17 cellular contexts compared by ENCODE assay signal in the genomic region with DNA sequence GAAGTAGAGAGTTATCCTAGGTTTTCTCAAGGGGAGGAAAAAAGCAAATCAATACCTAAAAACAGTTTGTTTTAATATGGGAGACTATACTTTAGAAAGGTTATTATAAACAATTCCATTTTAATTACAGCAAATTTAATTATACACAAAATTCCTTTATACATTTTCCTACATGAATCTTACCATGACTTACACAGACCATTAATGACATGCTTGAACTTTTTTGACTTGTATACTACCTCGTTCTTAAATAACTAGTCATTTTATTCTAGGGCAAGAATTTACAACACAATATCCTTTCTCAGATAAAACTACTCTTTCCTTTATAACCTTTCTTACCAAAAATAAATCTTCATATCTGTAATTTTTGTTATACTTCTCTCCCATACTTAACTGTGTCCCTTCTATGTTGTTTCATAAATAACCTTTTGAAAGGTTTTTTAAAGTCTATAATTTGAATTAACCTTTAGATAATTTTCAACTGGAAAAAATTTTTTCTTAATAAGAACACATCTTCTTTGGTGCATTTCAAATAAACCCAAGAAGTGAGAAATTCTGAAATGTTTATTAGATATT.
DNase-seq lines count a peak whose midpoint lies in the region; ATAC-seq, FAIRE-seq and TF ChIP-seq lines count a peak whose summit lies in the region.
"Had no signal": no experiment of that assay in that cellular context is flagged by ENCODE, and none has a peak within 500 bp of the region (broad histone marks: within the 10 kb centered on the region; RNA-seq: fewer than 3 reads in every experiment).

No MANE protein-coding gene starts in this region.

- FAIRE-seq in A549 (lab: Jason Lieb, UNC) = no peak
- FAIRE-seq in G401.6 (lab: Jason Lieb, UNC) = peak; percentile 79

- CTCF ChIA-PET in A549 (lab: Yijun Ruan, JAX) (no interaction called here), PC-3 (lab: Charles Lee) (no interaction called here)

- H3K4me1 ChIP-seq in A549 (no peaks in the 10 kb centered on the region), PC-3 (ENCODE audit: insufficient read depth, low read length) (no peaks in the 10 kb centered on the region), fibroblast of lung (ENCODE audit: control insufficient read depth, extremely low read depth, insufficient read depth, low read length) (no peaks in the 10 kb centered on the region)
- H3K4me1 ChIP-seq: esophagus muscularis mucosa, heart left ventricle, psoas muscle had no signal

- H3F3A ChIP-seq in PC-3 (ENCODE audit: low read length, unreplicated experiment) = no peaks in the 10 kb centered on the region

- no peak for TF ChIP-seq EP300 in A549 (IDR thresholded peaks at IDR 0.05)

- 2% methylated on average over 1 of the region's 1 CpG for WGBS in A549 (ENCODE audit: missing lambda C conversion rate)

- DNase-seq in A549 (ENCODE audit: low read depth in 1 of 2, low spot score in 1 of 2) = peak in 1 of 2 experiments; percentile 1
- peak; percentile 30 for DNase-seq in PC-3
- peak; percentile 4 to 18 for DNase-seq in fibroblast of lung (ENCODE audit: low read depth in 2 of 2)
- DNase-seq in UCSD-AML1 (lab: John Stamatoyannopoulos, UW; ENCODE audit: unreplicated experiment) = no peak
- no peak for DNase-seq in NAMALWA (ENCODE audit: low spot score)
- DNase-seq in activated T-cell treated with anti-CD3 and anti-CD28 coated beads, Interleukin-2, amount 50 U/mL, for 1 hour = no peak
- DNase-seq: activated CD4-positive, CD25-positive, alpha-beta regulatory T cell treated with anti-CD3 and anti-CD28 coated beads, Interleukin-2, amount 50 U/mL, for 72 hours; activated naive CD8-positive, alpha-beta T cell treated with anti-CD3 and anti-CD28 coated beads, Interleukin-2, amount 50 U/mL, for 24 hours; heart left ventricle; islet precursor cell; NCI-H446 treated with DMSO at 0.1 percent for 48 hours; psoas muscle; stimulated activated CD4-positive, alpha-beta T cell treated with anti-CD3 and anti-CD28 coated beads, Interleukin-12 subunit alpha, Interleukin-12 subunit beta, amount 100 ng/mL, for 4 hours had no signal

- H3K4me2 ChIP-seq in A549 (no peak overlapping the region), PC-3 (ENCODE audit: low read length) (no peak overlapping the region), fibroblast of lung (ENCODE audit: extremely low read depth, insufficient read depth, low read length) (no peak overlapping the region)

- no peak for TF ChIP-seq RAD21 in A549 (conservative IDR thresholded peaks at IDR 0.05 in 1 of 2, IDR thresholded peaks at IDR 0.05 in 1 of 2)

- H3K4me3 ChIP-seq in A549 (no peak overlapping the region), PC-3 (ENCODE audit: low read length) (no peak overlapping the region), fibroblast of lung (replicated peaks in 1 of 4; ENCODE audit: control extremely low read depth in 1 of 4, insufficient read depth in 1 of 4, low read depth in 3 of 4, low read length in 4 of 4) (no peak overlapping the region)
- H3K4me3 ChIP-seq: esophagus muscularis mucosa, heart left ventricle, psoas muscle had no signal

- H3K27ac ChIP-seq in A549 (no peak overlapping the region), PC-3 (ENCODE audit: low read length) (no peak overlapping the region), fibroblast of lung (ENCODE audit: insufficient read depth, low read length) (no peak overlapping the region)
- H3K27ac ChIP-seq: esophagus muscularis mucosa, heart left ventricle, psoas muscle had no signal

- H3K9ac ChIP-seq in PC-3 (ENCODE audit: low read length) (no peak overlapping the region), fibroblast of lung (ENCODE audit: insufficient read depth, low read length) (no peak overlapping the region)

- no peak for TF ChIP-seq POLR2A in A549 (IDR thresholded peaks at IDR 0.05; ENCODE audit: low read length)

- no peaks in the 10 kb centered on the region for H4K20me1 ChIP-seq in PC-3 (ENCODE audit: low read length)
- H4K20me1 ChIP-seq in fibroblast of lung (ENCODE audit: control insufficient read depth, extremely low read depth, insufficient read depth, low read length) = no peaks in the 10 kb centered on the region

- POLR2A ChIA-PET in A549 (lab: Yijun Ruan, JAX) = no interaction called here
- POLR2A ChIA-PET in PC-3 (lab: Charles Lee; ENCODE audit: unreplicated experiment) = no interaction called here

- H3K36me3 ChIP-seq in PC-3 (ENCODE audit: low read depth, low read length) = no peaks in the 10 kb centered on the region; the same call in 1 of the 2 replicates
- no peaks in the 10 kb centered on the region for H3K36me3 ChIP-seq in fibroblast of lung (ENCODE audit: control insufficient read depth, insufficient read depth, low read length)
- H3K36me3 ChIP-seq: esophagus muscularis mucosa, heart left ventricle had no signal

- H3K9me2 ChIP-seq in PC-3 (replicated peaks; ENCODE audit: low read length) = no peaks in the 10 kb centered on the region

- intact Hi-C loops in PC-3 (cut with micrococcal nuclease) = no loop called here

- H3K9me3 ChIP-seq in A549 (no peaks in the 10 kb centered on the region), PC-3 (ENCODE audit: low read length) (peaks cover 11% of the 10 kb centered on the region; the same call in 1 of the 2 replicates), fibroblast of lung (ENCODE audit: control insufficient read depth, insufficient read depth, low read depth, low read length) (no peaks in the 10 kb centered on the region)

- BruUV-seq in PC-3 (replicated peaks; lab: Mats Ljungman, UMichigan) = no TSS peak

- H3K27me3 ChIP-seq in PC-3 (ENCODE audit: low read length) = no peaks in the 10 kb centered on the region
- H3K27me3 ChIP-seq in fibroblast of lung (ENCODE audit: control insufficient read depth, insufficient read depth, low read length) = no peaks in the 10 kb centered on the region
- H3K27me3 ChIP-seq: esophagus muscularis mucosa, heart left ventricle had no signal

- H3K79me2 ChIP-seq in PC-3 (ENCODE audit: low read length) (no peaks in the 10 kb centered on the region), fibroblast of lung (ENCODE audit: control insufficient read depth, insufficient read depth, low read length) (no peaks in the 10 kb centered on the region)

- TF ChIP-seq CTCF in A549 (IDR thresholded peaks at IDR 0.05) = no peak
- no peak for TF ChIP-seq CTCF in PC-3 (conservative IDR thresholded peaks at IDR 0.05; ENCODE audit: low read depth, low read length)
- no peak for TF ChIP-seq CTCF in fibroblast of lung (conservative IDR thresholded peaks at IDR 0.05 in 1 of 2, IDR thresholded peaks at IDR 0.05 in 1 of 2; ENCODE audit: low read depth in 1 of 2, low read length in 2 of 2)

- ATAC-seq in A549 = no peak
- no peak for ATAC-seq in PC-3
- ATAC-seq in HG02884 (IDR thresholded peaks at IDR 0.05; ENCODE audit: unreplicated experiment) = no peak
- ATAC-seq: activated naive CD8-positive, alpha-beta T cell treated with anti-CD3 and anti-CD28 coated beads, Interleukin-2, amount 50 U/mL, for 24 hours; activated T-helper 17 cell treated with anti-CD3 and anti-CD28 coated beads, Interleukin-2, amount 50 U/mL, for 72 hours; heart left ventricle; psoas muscle had no signal

- H2AFZ ChIP-seq in PC-3 (ENCODE audit: low read length) = no peak overlapping the region
- no peak overlapping the region for H2AFZ ChIP-seq in fibroblast of lung (ENCODE audit: low read length)

TF ChIP-seq in A549, 52 proteins besides CTCF, POLR2A, EP300 and RAD21:
- TF ChIP-seq ZFP36 (IDR thresholded peaks at IDR 0.05; ENCODE audit: borderline replicate concordance, partially characterized antibody) = peak; percentile 77
- TF ChIP-seq SREBF2 (IDR thresholded peaks at IDR 0.05) = no peak

Comparison
In these comparisons a context has a peak if more than half of its experiments do, and no peak if none do; other contexts are left out.
1. DNase-seq: peak in PC-3 (single experiment) and fibroblast of lung (2 of 2); none in UCSD-AML1 (single experiment), NAMALWA (single experiment) and activated T-cell treated with anti-CD3 and anti-CD28 coated beads, Interleukin-2, amount 50 U/mL, for 1 hour (single experiment).